ENCODE assay signal across 1 cellular context in the genomic region with DNA sequence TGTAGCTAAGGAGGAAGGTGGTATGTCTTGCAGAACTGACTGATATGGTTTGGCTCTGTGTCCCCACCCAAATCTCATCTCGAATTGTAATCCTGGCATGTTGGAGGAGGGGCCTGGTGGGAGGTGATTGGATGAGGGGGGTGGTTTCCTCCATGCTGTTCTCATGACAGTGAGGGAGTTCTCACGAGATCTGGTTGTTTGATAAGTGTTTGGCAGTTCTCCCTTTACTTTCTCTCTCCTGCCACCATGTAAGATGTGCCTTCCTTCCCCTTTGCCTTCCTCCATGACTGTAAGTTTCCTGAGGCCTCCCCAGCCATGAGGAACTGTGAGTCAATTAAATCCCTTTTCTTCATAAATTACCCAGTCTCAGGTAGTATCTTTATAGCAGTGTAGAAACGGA. TPM values are rescaled to one million over a fixed set of nuclear protein-coding genes. Genes with fewer than 3 reads are reported as not detected.
"Had no signal": no experiment of that assay in that cellular context is flagged by ENCODE, and none has a peak within 500 bp of the region (broad histone marks: within the 10 kb centered on the region; RNA-seq: fewer than 3 reads in every experiment).

No MANE protein-coding gene starts in this region.

RNA-seq across cellular contexts. Expression of a gene that starts 21.5 kb away (rescaled TPM):
- polyA plus RNA-seq: neural cell had no signal
